ENCODE assay signal across 1 cellular context in the genomic region with DNA sequence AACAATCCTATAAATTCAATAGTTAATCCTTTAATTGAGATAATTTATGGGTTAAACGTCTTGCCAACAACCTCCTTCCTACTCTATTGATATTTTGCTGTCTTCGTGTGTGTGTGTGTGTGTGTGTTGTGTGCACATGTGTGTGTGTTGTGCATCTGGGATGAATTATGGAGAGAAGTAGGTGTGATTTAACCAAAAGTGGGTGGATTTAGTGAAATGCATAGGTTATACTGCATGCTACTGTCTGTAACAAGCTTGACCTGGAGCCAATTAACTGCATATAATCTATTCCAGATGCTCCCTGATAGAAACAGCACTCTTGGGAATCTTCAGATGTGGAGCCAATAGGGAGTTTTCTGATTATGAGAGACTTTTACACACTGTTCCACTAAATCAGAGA.
TF ChIP-seq lines count a peak whose summit lies in the region.

No MANE protein-coding gene starts in this region.

TF ChIP-seq in SK-N-SH, 30 proteins besides CTCF, POLR2A, EP300 and RAD21 (continued from another document):
- TF ChIP-seq, protein P1, sequence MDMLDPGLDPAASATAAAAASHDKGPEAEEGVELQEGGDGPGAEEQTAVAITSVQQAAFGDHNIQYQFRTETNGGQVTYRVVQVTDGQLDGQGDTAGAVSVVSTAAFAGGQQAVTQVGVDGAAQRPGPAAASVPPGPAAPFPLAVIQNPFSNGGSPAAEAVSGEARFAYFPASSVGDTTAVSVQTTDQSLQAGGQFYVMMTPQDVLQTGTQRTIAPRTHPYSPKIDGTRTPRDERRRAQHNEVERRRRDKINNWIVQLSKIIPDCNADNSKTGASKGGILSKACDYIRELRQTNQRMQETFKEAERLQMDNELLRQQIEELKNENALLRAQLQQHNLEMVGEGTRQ (IDR thresholded peaks at IDR 0.05; ENCODE audit: borderline replicate concordance, low read depth, low read length): no peak
- TF ChIP-seq ELF1 (IDR thresholded peaks at IDR 0.05) (no peak), NRF1 (IDR thresholded peaks at IDR 0.05; ENCODE audit: low read depth, low read length) (no peak), FOXM1 (IDR thresholded peaks at IDR 0.05; ENCODE audit: low read depth) (no peak)
